Comparison of ENCODE assay signal across 21 cellular contexts in genomic region chr12:24752763-24753462, GRCh38.
A peak's percentile ranks its signal among the peaks of the same experiment; 100 is the strongest.
DNase-seq lines count a peak whose midpoint lies in the region; ATAC-seq and TF ChIP-seq lines count a peak whose summit lies in the region.
"Had no signal": no experiment of that assay in that cellular context is flagged by ENCODE, and none has a peak within 500 bp of the region (broad histone marks: within the 10 kb centered on the region; RNA-seq: fewer than 3 reads in every experiment).

No MANE protein-coding gene starts in this region.

- no peaks in the 10 kb centered on the region for H3K9me3 ChIP-seq in Karpas-422 (ENCODE audit: low read length)
- H3K9me3 ChIP-seq: A549, BLaER1, SK-N-SH had no signal

- POLR2A ChIA-PET in T-cell (lab: Charles Lee) = no interaction called here

- H3K36me3 Mint-ChIP-seq in activated T-helper 17 cell treated with anti-CD3 and anti-CD28 coated beads, Interleukin-2, amount 50 U/mL, for 72 hours (ENCODE audit: low read depth) = no peaks in the 10 kb centered on the region
- H3K36me3 Mint-ChIP-seq in type B pancreatic cell (no peaks in the 10 kb centered on the region), T-cell (no peaks in the 10 kb centered on the region), GM23338 (ENCODE audit: low read depth) (no peaks in the 10 kb centered on the region)

- no peak for ATAC-seq in activated T-helper 17 cell treated with anti-CD3 and anti-CD28 coated beads, Interleukin-2, amount 50 U/mL, for 72 hours (replicated peaks)
- no peak for ATAC-seq in T-cell (replicated peaks in 1 of 4)
- no peak for ATAC-seq in GM23338
- ATAC-seq: A549, K562 had no signal

- H3K4me3 ChIP-seq in Karpas-422 (ENCODE audit: low read length) (no peak overlapping the region), GM23338 (no peak overlapping the region)
- H3K4me3 ChIP-seq: A549, BLaER1, K562, PC-9 had no signal

- TF ChIP-seq CTCF in type B pancreatic cell (conservative IDR thresholded peaks at IDR 0.05) (no peak), GM23338 (conservative IDR thresholded peaks at IDR 0.05; ENCODE audit: low read depth in 2 of 2) (no peak)

- no peak overlapping the region for H3K4me2 ChIP-seq in Karpas-422 (ENCODE audit: low read depth, low read length, poor library complexity, severe bottlenecking)
- H3K4me2 ChIP-seq in GM23338 = no peak overlapping the region
- H3K4me2 ChIP-seq: A549, BLaER1, PC-9, SK-N-SH had no signal

- peak overlapping the region; percentile 53 for H3K27ac Mint-ChIP-seq in activated T-helper 17 cell treated with anti-CD3 and anti-CD28 coated beads, Interleukin-2, amount 50 U/mL, for 72 hours
- H3K27ac Mint-ChIP-seq in type B pancreatic cell (peak overlapping the region; percentile 0), T-cell (no peak overlapping the region), GM23338 (no peak overlapping the region)
- H3K27ac Mint-ChIP-seq: CD4-positive, alpha-beta T cell had no signal

- no peaks in the 10 kb centered on the region for H3K9me3 Mint-ChIP-seq in activated T-helper 17 cell treated with anti-CD3 and anti-CD28 coated beads, Interleukin-2, amount 50 U/mL, for 72 hours
- H3K9me3 Mint-ChIP-seq in type B pancreatic cell = no peaks in the 10 kb centered on the region
- no peaks in the 10 kb centered on the region for H3K9me3 Mint-ChIP-seq in T-cell
- no peaks in the 10 kb centered on the region for H3K9me3 Mint-ChIP-seq in GM23338
- H3K9me3 Mint-ChIP-seq: CD4-positive, alpha-beta T cell had no signal

- no peaks in the 10 kb centered on the region for H4K20me1 ChIP-seq in Karpas-422 (ENCODE audit: insufficient read depth, low read depth, low read length)
- H4K20me1 ChIP-seq in GM23338 (replicated peaks; ENCODE audit: insufficient read depth) = no peaks in the 10 kb centered on the region
- H4K20me1 ChIP-seq: BLaER1 had no signal

- H3F3A ChIP-seq in GM23338 (replicated peaks; ENCODE audit: low read depth) = no peaks in the 10 kb centered on the region

- H3K4me1 ChIP-seq in Karpas-422 (ENCODE audit: low read length) (no peaks in the 10 kb centered on the region), GM23338 (ENCODE audit: insufficient read depth) (peaks cover 17% of the 10 kb centered on the region)
- H3K4me1 ChIP-seq: A549, BLaER1 had no signal

- no peaks in the 10 kb centered on the region for H3K27me3 ChIP-seq in Karpas-422 (ENCODE audit: low read length)
- no peaks in the 10 kb centered on the region for H3K27me3 ChIP-seq in GM23338 (ENCODE audit: insufficient read depth)
- H3K27me3 ChIP-seq: BLaER1 had no signal

- peaks cover 13% of the 10 kb centered on the region for H3K4me1 Mint-ChIP-seq in activated T-helper 17 cell treated with anti-CD3 and anti-CD28 coated beads, Interleukin-2, amount 50 U/mL, for 72 hours
- H3K4me1 Mint-ChIP-seq in type B pancreatic cell (ENCODE audit: unreplicated experiment) (peaks cover 10% of the 10 kb centered on the region), T-cell (no peaks in the 10 kb centered on the region), GM23338 (peaks cover 35% of the 10 kb centered on the region)

- H3K36me3 ChIP-seq in Karpas-422 (ENCODE audit: insufficient read depth, low read length) (no peaks in the 10 kb centered on the region), GM23338 (ENCODE audit: insufficient read depth) (no peaks in the 10 kb centered on the region)
- H3K36me3 ChIP-seq: BLaER1 had no signal

- H3K27ac ChIP-seq in Karpas-422 (ENCODE audit: low read length) (no peak overlapping the region), GM23338 (ENCODE audit: low read depth) (no peak overlapping the region)
- H3K27ac ChIP-seq: A549, BLaER1, PC-9 had no signal

- H3K27me3 Mint-ChIP-seq in activated T-helper 17 cell treated with anti-CD3 and anti-CD28 coated beads, Interleukin-2, amount 50 U/mL, for 72 hours = peaks cover 4% of the 10 kb centered on the region
- H3K27me3 Mint-ChIP-seq in type B pancreatic cell (peaks cover 11% of the 10 kb centered on the region), T-cell (peaks cover 2 to 5% of the 10 kb centered on the region in 2 donors), GM23338 (ENCODE audit: insufficient read depth, low read depth, poor library complexity) (peaks cover 3% of the 10 kb centered on the region)

- H3K9me2 ChIP-seq in Karpas-422 (replicated peaks; ENCODE audit: insufficient read depth, low read length) (no peaks in the 10 kb centered on the region), GM23338 (ENCODE audit: insufficient read depth) (no peaks in the 10 kb centered on the region)
- H3K9me2 ChIP-seq: SK-N-SH had no signal

- H3K79me2 ChIP-seq in Karpas-422 (ENCODE audit: low read length) (no peaks in the 10 kb centered on the region), GM23338 (replicated peaks; ENCODE audit: insufficient read depth) (no peaks in the 10 kb centered on the region)

- H3K4me3 Mint-ChIP-seq in activated T-helper 17 cell treated with anti-CD3 and anti-CD28 coated beads, Interleukin-2, amount 50 U/mL, for 72 hours = no peak overlapping the region
- H3K4me3 Mint-ChIP-seq in type B pancreatic cell (no peak overlapping the region), T-cell (no peak overlapping the region), GM23338 (no peak overlapping the region)
- H3K4me3 Mint-ChIP-seq: CD4-positive, alpha-beta T cell had no signal

- DNase-seq in DMS53 treated with DMSO at 0.1 percent for 48 hours (lab: John Stamatoyannopoulos, UW; ENCODE audit: unreplicated experiment) (peak; percentile 89), kidney tubule cell (ENCODE audit: low spot score) (peak; percentile 78), type B pancreatic cell (ENCODE audit: extremely low spot score, unreplicated experiment) (no peak), Karpas-422 (no peak), T-cell (no peak), GM23338 (ENCODE audit: low spot score) (no peak)
- DNase-seq: CD4-positive, alpha-beta T cell; MM.1S; NCI-H1048; NCI-H1436 treated with DMSO at 0.1 percent for 48 hours; NCI-H2029; NCI-H2227 treated with DMSO at 0.1 percent for 48 hours; NCI-H510A treated with DMSO at 0.1 percent for 48 hours; NCI-H748 treated with DMSO at 0.1 percent for 48 hours; PC-9; SIG-M5; SK-N-SH had no signal

- no peak overlapping the region for H2AFZ ChIP-seq in Karpas-422 (ENCODE audit: low read length)
- H2AFZ ChIP-seq in GM23338 = no peak overlapping the region
- H2AFZ ChIP-seq: PC-9 had no signal

- CTCF ChIA-PET in T-cell (lab: Charles Lee) = interaction anchor here in 1 of 2 donors (0.6 kb wide), 1 partner anchor 989 kb away, joined by 3 read pairs; no protein-coding TSS in a partner anchor

- H3K9ac ChIP-seq in Karpas-422 (ENCODE audit: low read length) = no peak overlapping the region
- H3K9ac ChIP-seq: BLaER1, SK-N-SH had no signal

TF ChIP-seq in GM23338, 12 proteins besides CTCF, POLR2A, EP300 and RAD21 (continues in another document):
- no peak for TF ChIP-seq JUNB (IDR thresholded peaks at IDR 0.05; ENCODE audit: unreplicated experiment)
- TF ChIP-seq, protein P1, sequence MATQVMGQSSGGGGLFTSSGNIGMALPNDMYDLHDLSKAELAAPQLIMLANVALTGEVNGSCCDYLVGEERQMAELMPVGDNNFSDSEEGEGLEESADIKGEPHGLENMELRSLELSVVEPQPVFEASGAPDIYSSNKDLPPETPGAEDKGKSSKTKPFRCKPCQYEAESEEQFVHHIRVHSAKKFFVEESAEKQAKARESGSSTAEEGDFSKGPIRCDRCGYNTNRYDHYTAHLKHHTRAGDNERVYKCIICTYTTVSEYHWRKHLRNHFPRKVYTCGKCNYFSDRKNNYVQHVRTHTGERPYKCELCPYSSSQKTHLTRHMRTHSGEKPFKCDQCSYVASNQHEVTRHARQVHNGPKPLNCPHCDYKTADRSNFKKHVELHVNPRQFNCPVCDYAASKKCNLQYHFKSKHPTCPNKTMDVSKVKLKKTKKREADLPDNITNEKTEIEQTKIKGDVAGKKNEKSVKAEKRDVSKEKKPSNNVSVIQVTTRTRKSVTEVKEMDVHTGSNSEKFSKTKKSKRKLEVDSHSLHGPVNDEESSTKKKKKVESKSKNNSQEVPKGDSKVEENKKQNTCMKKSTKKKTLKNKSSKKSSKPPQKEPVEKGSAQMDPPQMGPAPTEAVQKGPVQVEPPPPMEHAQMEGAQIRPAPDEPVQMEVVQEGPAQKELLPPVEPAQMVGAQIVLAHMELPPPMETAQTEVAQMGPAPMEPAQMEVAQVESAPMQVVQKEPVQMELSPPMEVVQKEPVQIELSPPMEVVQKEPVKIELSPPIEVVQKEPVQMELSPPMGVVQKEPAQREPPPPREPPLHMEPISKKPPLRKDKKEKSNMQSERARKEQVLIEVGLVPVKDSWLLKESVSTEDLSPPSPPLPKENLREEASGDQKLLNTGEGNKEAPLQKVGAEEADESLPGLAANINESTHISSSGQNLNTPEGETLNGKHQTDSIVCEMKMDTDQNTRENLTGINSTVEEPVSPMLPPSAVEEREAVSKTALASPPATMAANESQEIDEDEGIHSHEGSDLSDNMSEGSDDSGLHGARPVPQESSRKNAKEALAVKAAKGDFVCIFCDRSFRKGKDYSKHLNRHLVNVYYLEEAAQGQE (IDR thresholded peaks at IDR 0.05; ENCODE audit: unreplicated experiment) = no peak
- no peak for TF ChIP-seq POLR2AphosphoS5 (IDR thresholded peaks at IDR 0.05; ENCODE audit: low read depth)
- no peak for TF ChIP-seq NANOG (IDR thresholded peaks at IDR 0.05; ENCODE audit: borderline replicate concordance)
- TF ChIP-seq, protein P2, sequence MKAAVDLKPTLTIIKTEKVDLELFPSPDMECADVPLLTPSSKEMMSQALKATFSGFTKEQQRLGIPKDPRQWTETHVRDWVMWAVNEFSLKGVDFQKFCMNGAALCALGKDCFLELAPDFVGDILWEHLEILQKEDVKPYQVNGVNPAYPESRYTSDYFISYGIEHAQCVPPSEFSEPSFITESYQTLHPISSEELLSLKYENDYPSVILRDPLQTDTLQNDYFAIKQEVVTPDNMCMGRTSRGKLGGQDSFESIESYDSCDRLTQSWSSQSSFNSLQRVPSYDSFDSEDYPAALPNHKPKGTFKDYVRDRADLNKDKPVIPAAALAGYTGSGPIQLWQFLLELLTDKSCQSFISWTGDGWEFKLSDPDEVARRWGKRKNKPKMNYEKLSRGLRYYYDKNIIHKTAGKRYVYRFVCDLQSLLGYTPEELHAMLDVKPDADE (IDR thresholded peaks at IDR 0.05) = no peak
- TF ChIP-seq ZNF114 (CRISPR knock-in tag; IDR thresholded peaks at IDR 0.05) = no peak
- TF ChIP-seq EZH2 (IDR thresholded peaks at IDR 0.05; ENCODE audit: low read depth, unreplicated experiment) = no peak
- TF ChIP-seq ZNF331 (CRISPR knock-in tag; IDR thresholded peaks at IDR 0.05; ENCODE audit: low read depth) = no peak

Comparison
In these comparisons a context has a peak if more than half of its experiments do, and no peak if none do; other contexts are left out.
1. DNase-seq: peak in DMS53 treated with DMSO at 0.1 percent for 48 hours (single experiment) and kidney tubule cell (single experiment); none in type B pancreatic cell (single experiment), Karpas-422 (single experiment), T-cell (0 of 34) and GM23338 (single experiment).
2. H3K27ac Mint-ChIP-seq: peak in activated T-helper 17 cell treated with anti-CD3 and anti-CD28 coated beads, Interleukin-2, amount 50 U/mL, for 72 hours (single experiment) and type B pancreatic cell (single experiment); none in T-cell (0 of 2) and GM23338 (single experiment).